8 cellular contexts compared by ENCODE assay signal in the genomic region with DNA sequence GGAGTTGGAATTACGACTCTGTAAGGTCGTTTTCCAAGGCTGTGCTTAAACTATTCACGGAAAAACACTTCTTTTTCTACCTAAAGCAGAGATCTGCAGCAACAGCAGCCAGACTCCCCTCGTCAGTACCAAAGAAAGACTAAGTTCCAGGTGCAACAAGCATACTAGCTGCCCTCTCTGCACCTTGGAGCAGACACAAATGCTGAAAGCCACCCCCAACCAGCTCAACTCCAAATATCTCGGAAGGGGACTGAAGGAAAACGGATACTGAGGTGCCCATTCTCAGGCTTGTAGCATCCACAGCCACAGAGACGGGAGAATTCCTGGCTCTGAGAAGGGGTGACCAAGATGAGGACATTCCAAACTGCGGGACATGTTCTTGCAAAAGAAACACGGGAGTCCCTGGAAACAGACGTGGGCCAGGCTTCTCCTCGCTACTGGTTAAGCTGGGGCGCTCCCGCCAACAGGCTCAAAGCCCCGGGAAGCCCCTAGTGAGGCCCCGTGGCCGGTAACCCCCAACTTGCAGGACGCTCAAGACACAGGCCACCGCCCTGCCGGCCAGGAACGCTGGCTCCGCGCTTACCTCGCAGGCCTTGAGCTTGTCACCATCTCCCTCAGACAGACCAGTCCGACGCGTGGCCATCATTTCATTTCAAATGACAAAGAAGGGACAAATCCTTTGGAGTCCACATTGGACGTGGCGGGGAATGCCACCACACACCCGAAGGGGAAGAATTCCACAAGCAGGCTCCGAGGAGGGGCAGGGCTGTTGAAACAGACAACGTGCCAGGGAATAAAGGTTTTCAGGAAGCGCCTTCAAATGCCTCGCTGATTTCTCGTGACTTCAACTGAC. TPM values are rescaled to one million over a fixed set of nuclear protein-coding genes. Genes with fewer than 3 reads are reported as not detected.
A peak's percentile ranks its signal among the peaks of the same experiment; 100 is the strongest.
DNase-seq lines count a peak whose midpoint lies in the region; ATAC-seq, FAIRE-seq and TF ChIP-seq lines count a peak whose summit lies in the region.

No MANE protein-coding gene starts in this region.

- 0 out of 2 replicates have a peak overlapping the region, but pooled peaks have one; percentile 88 for H3K27ac ChIP-seq in 22Rv1
- peak overlapping the region; percentile 83 to 95 for H3K27ac ChIP-seq in small intestine (ENCODE audit: low read depth in 1 of 2, low read length in 1 of 2)

- no peak for TF ChIP-seq CTCF in 22Rv1 (IDR thresholded peaks at IDR 0.05)

- H3K27me3 ChIP-seq in HAP-1 (ENCODE audit: low read depth), result no peaks in the 10 kb centered on the region
- H3K27me3 ChIP-seq in small intestine (ENCODE audit: control insufficient read depth in 2 of 2, insufficient read depth in 2 of 2, low read length in 2 of 2), result no peaks in the 10 kb centered on the region

- ATAC-seq in GM21529 (IDR thresholded peaks at IDR 0.05; ENCODE audit: unreplicated experiment) (no peak), HG03378 (IDR thresholded peaks at IDR 0.05; ENCODE audit: unreplicated experiment) (no peak)

- H3K9me3 ChIP-seq in HAP-1, result no peaks in the 10 kb centered on the region
- H3K9me3 ChIP-seq in small intestine (ENCODE audit: control insufficient read depth, low read depth), result no peaks in the 10 kb centered on the region

- no peaks in the 10 kb centered on the region; the same call in 1 of the 2 replicates for H3K36me3 ChIP-seq in HAP-1 (replicated peaks)
- no peaks in the 10 kb centered on the region for H3K36me3 ChIP-seq in small intestine (ENCODE audit: control insufficient read depth in 2 of 2, insufficient read depth in 2 of 2, low read length in 2 of 2)

- in situ Hi-C loops in HAP-1 (cut with MboI; ENCODE audit: low sequenced_read_pairs), result no loop called here

- H3K4me1 ChIP-seq in HAP-1 (peaks cover 31% of the 10 kb centered on the region), small intestine (ENCODE audit: control insufficient read depth in 2 of 2, insufficient read depth in 1 of 2, low read depth in 1 of 2, low read length in 1 of 2) (peaks cover 2 to 8% of the 10 kb centered on the region in 2 donors)

- DNase-seq in HAP-1 (ENCODE audit: low spot score in 2 of 2) (peak in 1 of 2 experiments; percentile 53), astrocyte of the hippocampus (ENCODE audit: low read depth, low spot score) (peak; percentile 64), islet precursor cell (peak; percentile 74), small intestine (peak; percentile 51), cerebellar cortex (ENCODE audit: low spot score) (no peak)

- no peak for FAIRE-seq in small intestine (lab: Jason Lieb, UNC)

- 11 to 32% (median 25%) methylated on average over 34 of the region's 34 CpGs for WGBS in small intestine, 3 donors

- H3K4me3 ChIP-seq in HAP-1 (peak overlapping the region; percentile 59), small intestine (ENCODE audit: low read depth in 1 of 2, low read length in 2 of 2) (peak overlapping the region; percentile 85 to 86)

RNA-seq across cellular contexts. Expression of gene ARHGAP21, which starts 2.2 kb away (rescaled TPM):
- polyA plus RNA-seq in small intestine, result 10 to 100 TPM; 20.6 to 34.4 (median 24.9) TPM
